9 cellular contexts compared by ENCODE assay signal in genomic region chrX:72021975-72022374, GRCh38.
A peak's percentile ranks its signal among the peaks of the same experiment; 100 is the strongest.
DNase-seq lines count a peak whose midpoint lies in the region; ATAC-seq and TF ChIP-seq lines count a peak whose summit lies in the region.
"Had no signal": no experiment of that assay in that cellular context is flagged by ENCODE, and none has a peak within 500 bp of the region (broad histone marks: within the 10 kb centered on the region; RNA-seq: fewer than 3 reads in every experiment).

No MANE protein-coding gene starts in this region.

- H3K4me1 Mint-ChIP-seq in CD4-positive, alpha-beta memory T cell: peaks cover 19 to 45% (median 28%) of the 10 kb centered on the region in 4 donors
- H3K4me1 Mint-ChIP-seq in activated CD8-positive, alpha-beta T cell treated with anti-CD3 and anti-CD28 coated beads for 36 hours (ENCODE audit: low read depth): peaks cover 33% of the 10 kb centered on the region
- H3K4me1 Mint-ChIP-seq in CD8-positive, alpha-beta memory T cell: peaks cover 9 to 29% (median 20%) of the 10 kb centered on the region in 3 donors
- peaks cover 21% of the 10 kb centered on the region for H3K4me1 Mint-ChIP-seq in activated T-helper 1 cell treated with anti-CD3 and anti-CD28 coated beads, Interleukin-12 subunit alpha, Interleukin-12 subunit beta, Interleukin-2, Interleukin-4 antibody, amounts not matched to agents 30 ng/mL and 10 ng/mL and 1 ng/mL, durations not matched to agents 14 hours and 24 hours and 36 hours (ENCODE audit: low read depth)

- POLR2A ChIA-PET in CD4-positive, alpha-beta memory T cell (lab: Charles Lee; ENCODE audit: partially characterized antibody): interaction anchor here (1.4 to 7.1 kb wide), 4 partner anchors 20 to 109 kb away, joined by 4 to 48 read pairs (median 6); no protein-coding TSS in a partner anchor
- POLR2A ChIA-PET in HEK293T (lab: Yijun Ruan, JAX): interaction anchor here (0.6 to 1.4 kb wide), 8 partner anchors 17 to 217 kb away, joined by 3 to 6 read pairs (median 4); partner anchors contain the start of genes ERCC6L, PIN4 and RTL5
- POLR2A ChIA-PET in activated CD8-positive, alpha-beta T cell treated with anti-CD3 and anti-CD28 coated beads for 36 hours (lab: Charles Lee): interaction anchor here (0.6 kb wide), 1 partner anchor 404 kb away, joined by 3 read pairs; the partner anchor contains the start of gene CXCR3
- POLR2A ChIA-PET in CD8-positive, alpha-beta memory T cell (lab: Charles Lee): interaction anchor here (0.6 kb wide), 1 partner anchor 255 kb away, joined by 3 read pairs; the partner anchor contains the start of gene RPS4X

- no peak for TF ChIP-seq CTCF in activated CD8-positive, alpha-beta T cell treated with anti-CD3 and anti-CD28 coated beads for 36 hours (IDR thresholded peaks at IDR 0.05)
- TF ChIP-seq CTCF in left lung (IDR thresholded peaks at IDR 0.05): peak; percentile 11 to 28

- peak overlapping the region in 4 of 7 donors; percentile 42 to 72 (median 60) for H3K27ac Mint-ChIP-seq in CD4-positive, alpha-beta memory T cell
- no peak overlapping the region for H3K27ac Mint-ChIP-seq in activated CD8-positive, alpha-beta T cell treated with anti-CD3 and anti-CD28 coated beads for 36 hours
- H3K27ac Mint-ChIP-seq in CD8-positive, alpha-beta memory T cell: peak overlapping the region in 2 of 8 donors; percentile 29 to 30
- no peak overlapping the region for H3K27ac Mint-ChIP-seq in activated T-helper 1 cell treated with anti-CD3 and anti-CD28 coated beads, Interleukin-12 subunit alpha, Interleukin-12 subunit beta, Interleukin-2, Interleukin-4 antibody, amounts not matched to agents 30 ng/mL and 10 ng/mL and 1 ng/mL, durations not matched to agents 14 hours and 24 hours and 36 hours

- no peaks in the 10 kb centered on the region for H3K9me3 Mint-ChIP-seq in CD4-positive, alpha-beta memory T cell
- H3K9me3 Mint-ChIP-seq in activated CD8-positive, alpha-beta T cell treated with anti-CD3 and anti-CD28 coated beads for 36 hours: no peaks in the 10 kb centered on the region
- no peaks in the 10 kb centered on the region for H3K9me3 Mint-ChIP-seq in CD8-positive, alpha-beta memory T cell
- no peaks in the 10 kb centered on the region for H3K9me3 Mint-ChIP-seq in activated T-helper 1 cell treated with anti-CD3 and anti-CD28 coated beads, Interleukin-12 subunit alpha, Interleukin-12 subunit beta, Interleukin-2, Interleukin-4 antibody, amounts not matched to agents 30 ng/mL and 10 ng/mL and 1 ng/mL, durations not matched to agents 14 hours and 24 hours and 36 hours

- no peaks in the 10 kb centered on the region for H3K9me3 ChIP-seq in CD4-positive, alpha-beta memory T cell (ENCODE audit: control insufficient read depth in 1 of 2, low read length in 2 of 2)
- no peaks in the 10 kb centered on the region for H3K9me3 ChIP-seq in left lung
- no peaks in the 10 kb centered on the region for H3K9me3 ChIP-seq in CD8-positive, alpha-beta memory T cell (ENCODE audit: low read length)

- intact Hi-C loops in CD4-positive, alpha-beta memory T cell (cut with micrococcal nuclease): no loop called here
- intact Hi-C loops in activated CD8-positive, alpha-beta T cell treated with anti-CD3 and anti-CD28 coated beads for 36 hours (cut with micrococcal nuclease): loop anchor here (5.0 kb wide), 1 partner anchor 105 kb away; no protein-coding TSS in a partner anchor
- intact Hi-C loops in left lung (cut with DNase I): no loop called here
- intact Hi-C loops in activated T-helper 1 cell treated with anti-CD3 and anti-CD28 coated beads, Interleukin-12 subunit alpha, Interleukin-12 subunit beta, Interleukin-2, Interleukin-4 antibody, amounts not matched to agents 30 ng/mL and 10 ng/mL and 1 ng/mL, durations not matched to agents 14 hours and 24 hours and 36 hours (cut with micrococcal nuclease): no loop called here

- no peak overlapping the region for H3K27ac ChIP-seq in CD4-positive, alpha-beta memory T cell (ENCODE audit: low read depth, low read length)
- H3K27ac ChIP-seq in left lung: no peak overlapping the region
- no peak overlapping the region for H3K27ac ChIP-seq in CD8-positive, alpha-beta memory T cell (ENCODE audit: low read depth, low read length)

- H3K4me3 Mint-ChIP-seq in CD4-positive, alpha-beta memory T cell: peak overlapping the region in 2 of 8 donors; percentile 7 to 25
- no peak overlapping the region for H3K4me3 Mint-ChIP-seq in activated CD8-positive, alpha-beta T cell treated with anti-CD3 and anti-CD28 coated beads for 36 hours
- H3K4me3 Mint-ChIP-seq in CD8-positive, alpha-beta memory T cell: no peak overlapping the region
- H3K4me3 Mint-ChIP-seq in activated T-helper 1 cell treated with anti-CD3 and anti-CD28 coated beads, Interleukin-12 subunit alpha, Interleukin-12 subunit beta, Interleukin-2, Interleukin-4 antibody, amounts not matched to agents 30 ng/mL and 10 ng/mL and 1 ng/mL, durations not matched to agents 14 hours and 24 hours and 36 hours: no peak overlapping the region

- no peaks in the 10 kb centered on the region for H3K27me3 ChIP-seq in CD4-positive, alpha-beta memory T cell (ENCODE audit: insufficient read depth, low read length)
- H3K27me3 ChIP-seq in left lung: peaks cover 0 to 9% of the 10 kb centered on the region in 2 donors
- H3K27me3 ChIP-seq in CD8-positive, alpha-beta memory T cell (ENCODE audit: insufficient read depth, low read length, poor library complexity, severe bottlenecking): no peaks in the 10 kb centered on the region

- no peaks in the 10 kb centered on the region for H3K36me3 Mint-ChIP-seq in CD4-positive, alpha-beta memory T cell
- no peaks in the 10 kb centered on the region for H3K36me3 Mint-ChIP-seq in activated CD8-positive, alpha-beta T cell treated with anti-CD3 and anti-CD28 coated beads for 36 hours (ENCODE audit: low read depth)
- no peaks in the 10 kb centered on the region for H3K36me3 Mint-ChIP-seq in CD8-positive, alpha-beta memory T cell
- no peaks in the 10 kb centered on the region for H3K36me3 Mint-ChIP-seq in activated T-helper 1 cell treated with anti-CD3 and anti-CD28 coated beads, Interleukin-12 subunit alpha, Interleukin-12 subunit beta, Interleukin-2, Interleukin-4 antibody, amounts not matched to agents 30 ng/mL and 10 ng/mL and 1 ng/mL, durations not matched to agents 14 hours and 24 hours and 36 hours (ENCODE audit: low read depth)

- no peak for ATAC-seq in activated CD8-positive, alpha-beta T cell treated with anti-CD3 and anti-CD28 coated beads for 36 hours
- no peak for ATAC-seq in left lung
- no peak for ATAC-seq in GM21390 (IDR thresholded peaks at IDR 0.05; ENCODE audit: unreplicated experiment)

- peaks cover 36% of the 10 kb centered on the region for H3K4me1 ChIP-seq in CD4-positive, alpha-beta memory T cell (ENCODE audit: insufficient read depth, low read length)
- peaks cover 0 to 4% of the 10 kb centered on the region in 2 donors for H3K4me1 ChIP-seq in left lung
- peaks cover 5% of the 10 kb centered on the region for H3K4me1 ChIP-seq in CD8-positive, alpha-beta memory T cell (ENCODE audit: insufficient read depth, low read length)

- H3K36me3 ChIP-seq in CD4-positive, alpha-beta memory T cell (ENCODE audit: insufficient read depth, low read length): no peaks in the 10 kb centered on the region
- no peaks in the 10 kb centered on the region for H3K36me3 ChIP-seq in left lung
- no peaks in the 10 kb centered on the region for H3K36me3 ChIP-seq in CD8-positive, alpha-beta memory T cell (ENCODE audit: insufficient read depth, low read length)

- H3K27me3 Mint-ChIP-seq in CD4-positive, alpha-beta memory T cell: no peaks in the 10 kb centered on the region
- H3K27me3 Mint-ChIP-seq in activated CD8-positive, alpha-beta T cell treated with anti-CD3 and anti-CD28 coated beads for 36 hours: peaks cover 18% of the 10 kb centered on the region
- H3K27me3 Mint-ChIP-seq in CD8-positive, alpha-beta memory T cell: peaks cover 0 to 24% of the 10 kb centered on the region in 2 donors
- peaks cover 25% of the 10 kb centered on the region for H3K27me3 Mint-ChIP-seq in activated T-helper 1 cell treated with anti-CD3 and anti-CD28 coated beads, Interleukin-12 subunit alpha, Interleukin-12 subunit beta, Interleukin-2, Interleukin-4 antibody, amounts not matched to agents 30 ng/mL and 10 ng/mL and 1 ng/mL, durations not matched to agents 14 hours and 24 hours and 36 hours (ENCODE audit: insufficient read depth)

- CTCF ChIA-PET in CD4-positive, alpha-beta memory T cell (lab: Charles Lee; ENCODE audit: partially characterized antibody): interaction anchor here (0.8 to 11.0 kb wide), 23 partner anchors 8 to 159 kb away, joined by 3 to 241 read pairs (median 5); partner anchors contain the start of genes PIN4 and RTL5
- CTCF ChIA-PET in HEK293T (lab: Yijun Ruan, JAX): interaction anchor here (0.6 to 5.9 kb wide), 23 partner anchors 8 to 1966 kb away, joined by 3 to 66 read pairs (median 5); no protein-coding TSS in a partner anchor
- CTCF ChIA-PET in activated CD8-positive, alpha-beta T cell treated with anti-CD3 and anti-CD28 coated beads for 36 hours (lab: Charles Lee): interaction anchor here (0.6 to 5.9 kb wide), 11 partner anchors 8 to 130 kb away, joined by 3 to 40 read pairs (median 4); no protein-coding TSS in a partner anchor
- CTCF ChIA-PET in CD8-positive, alpha-beta memory T cell (lab: Charles Lee): interaction anchor here (0.8 to 9.7 kb wide), 9 partner anchors 9 to 106 kb away, joined by 3 to 135 read pairs (median 4); partner anchors contain the start of gene RTL5

- H3K4me3 ChIP-seq in CD4-positive, alpha-beta memory T cell (ENCODE audit: low read length in 2 of 2): no peak overlapping the region
- no peak overlapping the region for H3K4me3 ChIP-seq in left lung
- no peak overlapping the region for H3K4me3 ChIP-seq in CD8-positive, alpha-beta memory T cell (ENCODE audit: low read length)

- DNase-seq in CD4-positive, alpha-beta memory T cell: no peak
- DNase-seq in HEK293T (ENCODE audit: extremely low spot score): peak; percentile 59
- peak; percentile 33 for DNase-seq in activated CD8-positive, alpha-beta T cell treated with anti-CD3 and anti-CD28 coated beads for 36 hours
- DNase-seq in left lung: no peak
- no peak for DNase-seq in CD8-positive, alpha-beta memory T cell
- DNase-seq in inferior parietal cortex (ENCODE audit: extremely low spot score): no peak
- no peak for DNase-seq in activated T-helper 1 cell treated with anti-CD3 and anti-CD28 coated beads, Interleukin-12 subunit alpha, Interleukin-12 subunit beta, Interleukin-2, Interleukin-4 antibody, amounts not matched to agents 30 ng/mL and 10 ng/mL and 1 ng/mL, durations not matched to agents 14 hours and 24 hours and 36 hours (ENCODE audit: low spot score)
- DNase-seq: NCI-H446 treated with DMSO at 0.1 percent for 48 hours had no signal

TF ChIP-seq in HEK293T, 16 proteins besides CTCF, POLR2A, EP300 and RAD21:
- no peak for TF ChIP-seq LEF1 (IDR thresholded peaks at IDR 0.05; ENCODE audit: borderline replicate concordance)
- no peak for TF ChIP-seq SP1 (IDR thresholded peaks at IDR 0.05)
- no peak for TF ChIP-seq L3MBTL2 (conservative IDR thresholded peaks at IDR 0.05)
- no peak for TF ChIP-seq BHLHE40 (IDR thresholded peaks at IDR 0.05; ENCODE audit: borderline replicate concordance)

Comparison
In these comparisons a context has a peak if more than half of its experiments do, and no peak if none do; other contexts are left out.
1. DNase-seq: peak in HEK293T (single experiment) and activated CD8-positive, alpha-beta T cell treated with anti-CD3 and anti-CD28 coated beads for 36 hours (single experiment); none in CD4-positive, alpha-beta memory T cell (0 of 5), left lung (0 of 2), CD8-positive, alpha-beta memory T cell (0 of 5), inferior parietal cortex (single experiment) and activated T-helper 1 cell treated with anti-CD3 and anti-CD28 coated beads, Interleukin-12 subunit alpha, Interleukin-12 subunit beta, Interleukin-2, Interleukin-4 antibody, amounts not matched to agents 30 ng/mL and 10 ng/mL and 1 ng/mL, durations not matched to agents 14 hours and 24 hours and 36 hours (single experiment).
2. H3K27ac Mint-ChIP-seq: peak in CD4-positive, alpha-beta memory T cell (4 of 7); none in activated CD8-positive, alpha-beta T cell treated with anti-CD3 and anti-CD28 coated beads for 36 hours (single experiment) and activated T-helper 1 cell treated with anti-CD3 and anti-CD28 coated beads, Interleukin-12 subunit alpha, Interleukin-12 subunit beta, Interleukin-2, Interleukin-4 antibody, amounts not matched to agents 30 ng/mL and 10 ng/mL and 1 ng/mL, durations not matched to agents 14 hours and 24 hours and 36 hours (single experiment).